Comparison of ENCODE assay signal across 34 cellular contexts in genomic region chr3:41299036-41299435, GRCh38.
"Had no signal": no experiment of that assay in that cellular context is flagged by ENCODE, and none has a peak within 500 bp of the region (broad histone marks: within the 10 kb centered on the region; RNA-seq: fewer than 3 reads in every experiment).

No MANE protein-coding gene starts in this region.

- H3K9me3 ChIP-seq: MG63 had no signal

- DNase-seq: Karpas-422, Kasumi-1, MG63, MM.1S, MV-4-11, NCI-H1048, NCI-H1092, NCI-H1092 treated with DMSO at 0.1 percent for 48 hours, NCI-H1105, NCI-H1105 treated with DMSO at 0.1 percent for 48 hours, NCI-H1417, NCI-H1417 treated with DMSO at 0.1 percent for 48 hours, NCI-H1436, NCI-H1436 treated with DMSO at 0.1 percent for 48 hours, NCI-H146, NCI-H1694, NCI-H1694 treated with DMSO at 0.1 percent for 48 hours, NCI-H187, NCI-H187 treated with DMSO at 0.1 percent for 48 hours, NCI-H1930, NCI-H2029, NCI-H2029 treated with DMSO at 0.1 percent for 48 hours, NCI-H2081, NCI-H2081 treated with DMSO at 0.1 percent for 48 hours, NCI-H2107, NCI-H2171, NCI-H2171 treated with DMSO at 0.1 percent for 48 hours, NCI-H2227 treated with DMSO at 0.1 percent for 48 hours, NCI-H226, NCI-H345, NCI-H446, NCI-H446 treated with DMSO at 0.1 percent for 48 hours, NCI-H510A had no signal

- H3K36me3 ChIP-seq: MG63 had no signal

- H3K4me3 ChIP-seq: MG63 had no signal

- H3K27ac ChIP-seq: KMS-11 had no signal

- H3K27me3 ChIP-seq: MG63 had no signal
